Comparison of ENCODE assay signal across 8 cellular contexts in the genomic region with DNA sequence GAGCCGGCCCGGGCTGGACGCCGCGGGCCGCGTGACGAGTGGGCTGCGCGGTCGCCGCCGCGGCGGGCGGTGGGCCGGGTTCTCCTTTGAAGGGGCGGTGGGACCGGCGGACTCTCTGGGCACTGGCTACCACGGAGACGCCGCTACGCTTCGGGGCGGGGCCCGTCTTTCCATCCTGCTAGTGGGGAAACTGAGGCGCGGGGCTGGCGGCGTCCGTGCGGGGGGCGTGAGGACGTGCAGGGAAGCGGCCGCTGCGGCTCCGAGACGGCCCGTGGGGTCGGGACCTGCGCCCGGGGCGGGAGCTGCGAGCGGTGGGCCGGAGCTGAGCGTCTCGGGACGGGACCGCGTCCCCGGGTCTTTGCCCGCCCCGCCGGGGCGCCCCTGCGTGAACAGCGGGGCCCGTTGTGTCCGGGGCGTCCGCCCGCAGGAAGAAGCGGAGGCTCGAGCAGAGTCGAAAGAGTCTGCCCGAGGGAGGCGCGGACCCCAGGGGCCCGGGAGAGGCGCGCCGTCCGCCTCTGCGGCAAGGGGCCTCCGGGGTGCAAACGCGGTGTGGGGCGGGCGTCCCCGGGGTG. TPM values are rescaled to one million over a fixed set of nuclear protein-coding genes. Genes with fewer than 3 reads are reported as not detected.
A peak's percentile ranks its signal among the peaks of the same experiment; 100 is the strongest.
DNase-seq lines count a peak whose midpoint lies in the region; ATAC-seq and TF ChIP-seq lines count a peak whose summit lies in the region.

No MANE protein-coding gene starts in this region.

- H3K36me3 ChIP-seq in Caco-2 (ENCODE audit: control insufficient read depth, insufficient read depth, low read length) = no peaks in the 10 kb centered on the region

- POLR2A ChIA-PET in Caco-2 (lab: Charles Lee) = no interaction called here

- peaks cover 18% of the 10 kb centered on the region for H3K36me3 Mint-ChIP-seq in Caco-2 (ENCODE audit: insufficient read depth, unreplicated experiment)
- no peaks in the 10 kb centered on the region for H3K36me3 Mint-ChIP-seq in natural killer cell treated with Interleukin-12 subunit alpha and Interleukin-12 subunit beta and Interleukin-15 and Interleukin-18, amount 100 ng/mL, for 72 hours

- H3K4me3 ChIP-seq in Caco-2 (ENCODE audit: low read depth, low read length) (peak overlapping the region; percentile 78), cardiac fibroblast (replicated peaks in 1 of 2; ENCODE audit: low read depth in 2 of 2, low read length in 2 of 2) (peak overlapping the region; percentile 65 to 92)

- H3K27me3 ChIP-seq in Caco-2 (replicated peaks; ENCODE audit: control insufficient read depth, insufficient read depth, low read length) = no peaks in the 10 kb centered on the region

- no peak for TF ChIP-seq CTCF in Caco-2 (IDR thresholded peaks at IDR 0.05; ENCODE audit: insufficient read depth in 1 of 2, low read depth in 1 of 2, low read length in 1 of 2, severe bottlenecking in 1 of 2, unreplicated experiment in 1 of 2)
- no peak for TF ChIP-seq CTCF in cardiac fibroblast (IDR thresholded peaks at IDR 0.05; ENCODE audit: low read depth, low read length)

- CTCF ChIA-PET in Caco-2 (lab: Charles Lee) = no interaction called here

- no peaks in the 10 kb centered on the region for H3K27me3 Mint-ChIP-seq in Caco-2 (ENCODE audit: insufficient read depth, unreplicated experiment)
- H3K27me3 Mint-ChIP-seq in natural killer cell treated with Interleukin-12 subunit alpha and Interleukin-12 subunit beta and Interleukin-15 and Interleukin-18, amount 100 ng/mL, for 72 hours = peaks cover 0 to 4% of the 10 kb centered on the region in 2 donors

- no peaks in the 10 kb centered on the region for H3K4me1 Mint-ChIP-seq in Caco-2 (ENCODE audit: low read depth, unreplicated experiment)
- H3K4me1 Mint-ChIP-seq in natural killer cell treated with Interleukin-12 subunit alpha and Interleukin-12 subunit beta and Interleukin-15 and Interleukin-18, amount 100 ng/mL, for 72 hours (ENCODE audit: low read depth in 2 of 2) = peaks cover 11 to 15% of the 10 kb centered on the region in 2 donors

- DNase-seq in Caco-2 = no peak
- DNase-seq in cardiac fibroblast (ENCODE audit: low read depth in 2 of 2) = no peak
- DNase-seq in natural killer cell treated with Interleukin-12 subunit alpha and Interleukin-12 subunit beta and Interleukin-15 and Interleukin-18, amount 100 ng/mL, for 72 hours (ENCODE audit: low spot score) = no peak
- DNase-seq in dedifferentiated amniotic fluid mesenchymal stem cell (ENCODE audit: extremely low spot score) = no peak
- DNase-seq in UCSD-AML1 (lab: John Stamatoyannopoulos, UW; ENCODE audit: unreplicated experiment) = no peak
- no peak for DNase-seq in NCI-H345 (lab: John Stamatoyannopoulos, UW)

- H3K27ac Mint-ChIP-seq in Caco-2 (ENCODE audit: unreplicated experiment) = no peak overlapping the region
- no peak overlapping the region for H3K27ac Mint-ChIP-seq in natural killer cell treated with Interleukin-12 subunit alpha and Interleukin-12 subunit beta and Interleukin-15 and Interleukin-18, amount 100 ng/mL, for 72 hours

- no peaks in the 10 kb centered on the region for H3K4me1 ChIP-seq in Caco-2

- no TSS peak for BruUV-seq in Caco-2 (replicated peaks; lab: Mats Ljungman, UMichigan)

- intact Hi-C loops in Caco-2 (cut with micrococcal nuclease; ENCODE audit: unreplicated experiment) = loop anchor here (10.0 kb wide), 1 partner anchor 163 kb away; no protein-coding TSS in a partner anchor

- H3K4me3 Mint-ChIP-seq in Caco-2 (ENCODE audit: unreplicated experiment) = peak overlapping the region; percentile 75
- H3K4me3 Mint-ChIP-seq in natural killer cell treated with Interleukin-12 subunit alpha and Interleukin-12 subunit beta and Interleukin-15 and Interleukin-18, amount 100 ng/mL, for 72 hours = peak overlapping the region; percentile 58

- ATAC-seq in GM19463 (IDR thresholded peaks at IDR 0.05; ENCODE audit: unreplicated experiment) = peak; percentile 15
- peak; percentile 3 for ATAC-seq in HG03469 (IDR thresholded peaks at IDR 0.05; ENCODE audit: unreplicated experiment)
- peak; percentile 1 to 42 for ATAC-seq in natural killer cell treated with Interleukin-12 subunit alpha and Interleukin-12 subunit beta and Interleukin-15 and Interleukin-18, amount 100 ng/mL, for 72 hours

- no peaks in the 10 kb centered on the region for H3K9me3 ChIP-seq in Caco-2

- H3K9me3 Mint-ChIP-seq in Caco-2 (ENCODE audit: unreplicated experiment) = no peaks in the 10 kb centered on the region
- no peaks in the 10 kb centered on the region for H3K9me3 Mint-ChIP-seq in natural killer cell treated with Interleukin-12 subunit alpha and Interleukin-12 subunit beta and Interleukin-15 and Interleukin-18, amount 100 ng/mL, for 72 hours

RNA-seq across cellular contexts. Expression of a gene that starts 0.5 kb away (rescaled TPM):
- total RNA-seq in Caco-2 (2022) = 16.5 and 18.4 TPM in 2 replicates
- 10 to 100 TPM; 20.5 to 82.2 TPM for total RNA-seq in natural killer cell treated with Interleukin-12 subunit alpha and Interleukin-12 subunit beta and Interleukin-15 and Interleukin-18, amount 100 ng/mL, for 72 hours
